16 cellular contexts compared by ENCODE assay signal in the genomic region with DNA sequence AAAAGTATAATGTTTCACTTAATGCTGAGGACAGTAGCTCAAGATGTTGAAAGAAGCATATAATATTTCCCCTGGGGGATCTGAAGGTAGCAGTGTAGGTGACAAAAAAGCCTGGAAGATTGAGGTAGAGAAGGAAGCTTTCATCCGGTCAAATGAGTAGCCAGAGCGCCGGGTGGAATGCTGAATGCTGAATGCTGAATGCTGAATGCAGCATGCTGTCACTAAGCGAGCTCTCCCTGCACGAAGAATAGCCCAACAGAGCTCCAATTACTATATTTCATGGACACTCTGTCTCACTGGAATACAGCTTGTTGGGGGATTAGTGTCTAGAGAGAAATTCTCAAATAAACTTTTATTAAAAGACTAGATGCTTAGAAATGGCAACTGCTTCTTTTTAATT.
"Had no signal": no experiment of that assay in that cellular context is flagged by ENCODE, and none has a peak within 500 bp of the region (broad histone marks: within the 10 kb centered on the region; RNA-seq: fewer than 3 reads in every experiment).

No MANE protein-coding gene starts in this region.

- H3K27me3 Mint-ChIP-seq: activated CD8-positive, alpha-beta T cell treated with anti-CD3 and anti-CD28 coated beads for 36 hours; activated naive CD8-positive, alpha-beta T cell treated with anti-CD3 and anti-CD28 coated beads for 36 hours; naive B cell had no signal

- H3K4me3 Mint-ChIP-seq: activated CD8-positive, alpha-beta T cell treated with anti-CD3 and anti-CD28 coated beads for 36 hours; activated naive CD8-positive, alpha-beta T cell treated with anti-CD3 and anti-CD28 coated beads for 36 hours; activated T-cell treated with anti-CD3 and anti-CD28 coated beads, Interleukin-2, amount 50 U/mL, for 72 hours; mesothelial cell of epicardium; naive B cell had no signal

- H3K9me3 ChIP-seq: prostate gland, upper lobe of right lung had no signal

- H3K4me3 ChIP-seq: prostate gland, upper lobe of right lung had no signal

- H3K4me1 Mint-ChIP-seq: activated naive CD8-positive, alpha-beta T cell treated with anti-CD3 and anti-CD28 coated beads for 36 hours; naive B cell had no signal

- DNase-seq: activated CD8-positive, alpha-beta memory T cell treated with anti-CD3 and anti-CD28 coated beads, Interleukin-2, amount 50 U/mL, for 4 hours; activated CD8-positive, alpha-beta T cell treated with anti-CD3 and anti-CD28 coated beads for 36 hours; activated gamma-delta T cell treated with Interleukin-2 at 50 U/mL for 16 hours; activated naive CD8-positive, alpha-beta T cell treated with anti-CD3 and anti-CD28 coated beads for 36 hours; activated T-cell treated with anti-CD3 and anti-CD28 coated beads, Interleukin-2, amount 50 U/mL, for 72 hours; foreskin keratinocyte; naive B cell; stimulated activated CD4-positive, alpha-beta T cell treated with anti-CD3 and anti-CD28 coated beads, Interleukin-2, amount 100 ng/mL, for 24 hours; stimulated activated naive CD4-positive, alpha-beta T cell treated with Interleukin-2 at 50 U/mL for 16 hours; T-helper 9 cell; upper lobe of right lung had no signal

- FAIRE-seq: endothelial cell of umbilical vein, islet of Langerhans had no signal

- H3K27ac Mint-ChIP-seq: activated CD8-positive, alpha-beta T cell treated with anti-CD3 and anti-CD28 coated beads for 36 hours; activated naive CD8-positive, alpha-beta T cell treated with anti-CD3 and anti-CD28 coated beads for 36 hours; activated T-cell treated with anti-CD3 and anti-CD28 coated beads, Interleukin-2, amount 50 U/mL, for 72 hours; mesothelial cell of epicardium had no signal

- H3K27ac ChIP-seq: foreskin keratinocyte, prostate gland, upper lobe of right lung had no signal

- H3K9me3 Mint-ChIP-seq: activated CD8-positive, alpha-beta T cell treated with anti-CD3 and anti-CD28 coated beads for 36 hours; activated naive CD8-positive, alpha-beta T cell treated with anti-CD3 and anti-CD28 coated beads for 36 hours; mesothelial cell of epicardium had no signal

- ATAC-seq: activated CD8-positive, alpha-beta T cell treated with anti-CD3 and anti-CD28 coated beads for 36 hours; activated T-cell treated with anti-CD3 and anti-CD28 coated beads, Interleukin-2, amount 50 U/mL, for 72 hours; foreskin keratinocyte; sciatic nerve; upper lobe of right lung had no signal

- H3K27me3 ChIP-seq: foreskin keratinocyte, upper lobe of right lung had no signal

- H3K36me3 Mint-ChIP-seq: activated naive CD8-positive, alpha-beta T cell treated with anti-CD3 and anti-CD28 coated beads for 36 hours; mesothelial cell of epicardium; naive B cell had no signal

- H3K36me3 ChIP-seq: prostate gland, upper lobe of right lung had no signal

- H3K4me1 ChIP-seq: prostate gland, upper lobe of right lung had no signal
